1 cellular context compared by ENCODE assay signal in genomic region chr1:211323156-211324063, GRCh38.
TF ChIP-seq lines count a peak whose summit lies in the region.

No MANE protein-coding gene starts in this region.

TF ChIP-seq in H1, 55 proteins besides CTCF, POLR2A, EP300 and RAD21:
- TF ChIP-seq CREB1 (IDR thresholded peaks at IDR 0.05) (0 out of 2 replicates have a peak, but pooled peaks have one; percentile 38), TBP (IDR thresholded peaks at IDR 0.05; ENCODE audit: low read depth, low read length) (no peak), YY1 (IDR thresholded peaks at IDR 0.05; ENCODE audit: low read depth, low read length) (0 out of 2 replicates have a peak, but pooled peaks have one; percentile 66)
